In the genomic region with DNA sequence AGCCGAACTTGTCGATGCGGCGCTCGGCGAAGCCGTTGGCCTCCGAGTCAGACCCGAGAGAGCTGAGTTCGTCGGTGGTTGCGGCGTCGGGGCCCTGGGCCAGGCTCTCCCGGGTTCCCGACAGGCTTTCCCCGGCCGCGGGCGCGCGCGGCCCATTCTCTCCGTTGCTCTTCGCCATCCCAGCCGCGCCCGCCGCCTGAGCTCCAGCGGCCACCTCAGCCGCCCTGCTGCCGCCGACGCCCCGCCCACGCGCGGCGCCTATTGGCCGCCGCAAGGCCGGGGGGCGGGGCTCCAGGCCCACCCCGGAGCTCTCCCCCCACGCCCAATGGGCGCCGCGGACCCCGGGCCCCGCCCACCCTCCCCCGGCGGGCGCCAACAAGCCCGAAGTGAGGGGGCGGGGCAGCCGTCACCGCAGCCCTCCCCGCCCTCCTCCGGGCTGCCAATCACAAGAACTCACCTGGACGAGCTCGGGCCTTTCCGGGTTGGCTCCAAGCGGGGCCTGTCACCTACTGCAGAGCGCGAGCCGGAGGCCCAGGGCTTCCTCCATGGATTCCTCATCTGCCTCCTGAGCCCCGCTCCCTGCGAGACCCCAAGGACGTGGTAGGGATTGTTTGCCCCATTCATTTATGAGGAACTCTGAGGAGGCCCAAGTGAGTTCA, we compare ENCODE assay signal across 8 cellular contexts. TPM values are rescaled to one million over a fixed set of nuclear protein-coding genes. Genes with fewer than 3 reads are reported as not detected.
DNase-seq lines count a peak whose midpoint lies in the region; ATAC-seq and TF ChIP-seq lines count a peak whose summit lies in the region.

TBC1D10A (minus strand) TSS at position 238 of the 659 bp plus-strand sequence; CDS start at position 178, 60 bp downstream.

- H3K79me2 ChIP-seq in MM.1S (ENCODE audit: low read length), result peaks cover 26% of the 10 kb centered on the region
- no peaks in the 10 kb centered on the region for H3K79me2 ChIP-seq in neural cell (replicated peaks; ENCODE audit: insufficient read depth, low read length)

- H3K4me1 Mint-ChIP-seq in stimulated activated naive CD8-positive, alpha-beta T cell treated with anti-CD3 and anti-CD28 coated beads, Interleukin-15, amount 100 ng/mL, for 72 hours, result peaks cover 54% of the 10 kb centered on the region

- peaks cover 15% of the 10 kb centered on the region for H3F3A ChIP-seq in MM.1S (ENCODE audit: insufficient read depth, low read length)
- H3F3A ChIP-seq in neural cell (ENCODE audit: insufficient read depth, low read length, poor library complexity, severe bottlenecking), result no peaks in the 10 kb centered on the region

- H3K9ac ChIP-seq in ES-I3 (ENCODE audit: low read depth, low read length), result peak within 1 kb of the TSS; percentile 80
- H3K9ac ChIP-seq in MM.1S (ENCODE audit: low read length), result peak within 1 kb of the TSS; percentile 81
- H3K9ac ChIP-seq in neural cell (ENCODE audit: low read length), result peak within 1 kb of the TSS; percentile 84

- no peaks in the 10 kb centered on the region for H3K27me3 Mint-ChIP-seq in stimulated activated naive CD8-positive, alpha-beta T cell treated with anti-CD3 and anti-CD28 coated beads, Interleukin-15, amount 100 ng/mL, for 72 hours

- peak within 1 kb of the TSS; percentile 89 for H3K4me3 ChIP-seq in HAP-1
- H3K4me3 ChIP-seq in MM.1S (ENCODE audit: low read length), result peak within 1 kb of the TSS; percentile 93
- peak within 1 kb of the TSS; percentile 100 for H3K4me3 ChIP-seq in SJCRH30
- peak within 1 kb of the TSS; percentile 80 for H3K4me3 ChIP-seq in foreskin fibroblast (ENCODE audit: low read depth in 1 of 2, low read length in 2 of 2)
- peak within 1 kb of the TSS; percentile 92 for H3K4me3 ChIP-seq in neural cell (ENCODE audit: low read length)

- H3K27ac Mint-ChIP-seq in stimulated activated naive CD8-positive, alpha-beta T cell treated with anti-CD3 and anti-CD28 coated beads, Interleukin-15, amount 100 ng/mL, for 72 hours, result peak within 1 kb of the TSS; percentile 86 to 90

- H3K4me2 ChIP-seq in MM.1S (ENCODE audit: low read depth, low read length) (peak within 1 kb of the TSS; percentile 91), neural cell (ENCODE audit: low read length) (peak within 1 kb of the TSS; percentile 59)

- H3K36me3 ChIP-seq in ES-I3 (ENCODE audit: insufficient read depth, low read length) (peaks cover 4% of the 10 kb centered on the region; the same call in 1 of the 2 replicates), HAP-1 (replicated peaks) (peaks cover 5% of the 10 kb centered on the region; the same call in 1 of the 2 replicates), MM.1S (replicated peaks; ENCODE audit: insufficient read depth, low read length) (no peaks in the 10 kb centered on the region), SJCRH30 (peaks cover 12% of the 10 kb centered on the region), neural cell (ENCODE audit: insufficient read depth, low read length) (no peaks in the 10 kb centered on the region)

- TF ChIP-seq CTCF in MM.1S (IDR thresholded peaks at IDR 0.05; ENCODE audit: low read length) (no peak), foreskin fibroblast (IDR thresholded peaks at IDR 0.05; ENCODE audit: low read depth, low read length) (no peak), neural cell (IDR thresholded peaks at IDR 0.05; ENCODE audit: poor library complexity, severe bottlenecking) (no peak)

- H3K9me2 ChIP-seq in MM.1S (replicated peaks; ENCODE audit: insufficient read depth, low read length) (no peaks in the 10 kb centered on the region), neural cell (ENCODE audit: insufficient read depth, low read length) (no peaks in the 10 kb centered on the region)

- ATAC-seq in stimulated activated naive CD8-positive, alpha-beta T cell treated with anti-CD3 and anti-CD28 coated beads, Interleukin-15, amount 100 ng/mL, for 72 hours, result peak; percentile 93

- peak; percentile 42 for TF ChIP-seq RAD21 in neural cell (conservative IDR thresholded peaks at IDR 0.05)

- no peaks in the 10 kb centered on the region for H3K9me3 Mint-ChIP-seq in stimulated activated naive CD8-positive, alpha-beta T cell treated with anti-CD3 and anti-CD28 coated beads, Interleukin-15, amount 100 ng/mL, for 72 hours

- peak; percentile 92 to 94 for DNase-seq in HAP-1 (ENCODE audit: low spot score in 2 of 2)
- peak; percentile 95 for DNase-seq in MM.1S
- peak; percentile 80 to 87 for DNase-seq in SJCRH30
- peak; percentile 94 for DNase-seq in activated gamma-delta T cell treated with Interleukin-2 at 50 U/mL for 16 hours
- DNase-seq in foreskin fibroblast, result peak; percentile 90 to 96
- peak; percentile 91 to 94 for DNase-seq in stimulated activated naive CD8-positive, alpha-beta T cell treated with anti-CD3 and anti-CD28 coated beads, Interleukin-15, amount 100 ng/mL, for 72 hours

- H3K4me3 Mint-ChIP-seq in stimulated activated naive CD8-positive, alpha-beta T cell treated with anti-CD3 and anti-CD28 coated beads, Interleukin-15, amount 100 ng/mL, for 72 hours, result peak within 1 kb of the TSS; percentile 94

- H3K9me3 ChIP-seq in ES-I3 (ENCODE audit: control insufficient read depth, insufficient read depth, low read length) (no peaks in the 10 kb centered on the region), HAP-1 (no peaks in the 10 kb centered on the region), MM.1S (replicated peaks; ENCODE audit: insufficient read depth, low read length) (no peaks in the 10 kb centered on the region), SJCRH30 (replicated peaks) (no peaks in the 10 kb centered on the region), neural cell (ENCODE audit: low read length) (no peaks in the 10 kb centered on the region)

- in situ Hi-C loops in HAP-1 (cut with MboI; ENCODE audit: low sequenced_read_pairs), result no loop called here

- peaks cover 20% of the 10 kb centered on the region for H3K4me1 ChIP-seq in ES-I3 (ENCODE audit: insufficient read depth, low read length)
- H3K4me1 ChIP-seq in HAP-1, result peaks cover 10% of the 10 kb centered on the region
- H3K4me1 ChIP-seq in MM.1S (ENCODE audit: low read length), result peaks cover 32% of the 10 kb centered on the region
- peaks cover 17% of the 10 kb centered on the region for H3K4me1 ChIP-seq in SJCRH30

- no peak for TF ChIP-seq EP300 in neural cell (conservative IDR thresholded peaks at IDR 0.05; ENCODE audit: poor library complexity, severe bottlenecking)

- H3K27ac ChIP-seq in MM.1S (ENCODE audit: low read length), result peak within 1 kb of the TSS; percentile 49; the same call in 1 of the 2 replicates
- H3K27ac ChIP-seq in SJCRH30, result peak within 1 kb of the TSS; percentile 65
- peak within 1 kb of the TSS; percentile 55 for H3K27ac ChIP-seq in neural cell (ENCODE audit: low read length)

- H2AFZ ChIP-seq in MM.1S (ENCODE audit: low read length) (peak within 1 kb of the TSS; percentile 84), neural cell (ENCODE audit: low read depth, low read length) (peak within 1 kb of the TSS; percentile 88)

- H4K20me1 ChIP-seq in MM.1S (ENCODE audit: insufficient read depth, low read length) (no peaks in the 10 kb centered on the region), neural cell (ENCODE audit: insufficient read depth) (no peaks in the 10 kb centered on the region)

- H3K27me3 ChIP-seq in HAP-1 (ENCODE audit: low read depth), result no peaks in the 10 kb centered on the region
- no peaks in the 10 kb centered on the region for H3K27me3 ChIP-seq in MM.1S (replicated peaks; ENCODE audit: insufficient read depth, low read length)
- no peaks in the 10 kb centered on the region for H3K27me3 ChIP-seq in SJCRH30
- no peaks in the 10 kb centered on the region for H3K27me3 ChIP-seq in neural cell (ENCODE audit: insufficient read depth, low read depth, low read length)

TF ChIP-seq in neural cell, 6 proteins besides CTCF, POLR2A, EP300 and RAD21:
- TF ChIP-seq MXI1 (conservative IDR thresholded peaks at IDR 0.05; ENCODE audit: poor library complexity, severe bottlenecking) (peak; percentile 69), TAF1 (IDR thresholded peaks at IDR 0.05; ENCODE audit: low read depth) (peak; percentile 23), POLR2AphosphoS5 (IDR thresholded peaks at IDR 0.05) (peak; percentile 83), EZH2 (IDR thresholded peaks at IDR 0.05; ENCODE audit: borderline replicate concordance, insufficient read depth, low read length, poor library complexity, severe bottlenecking) (no peak), SMC3 (conservative IDR thresholded peaks at IDR 0.05; ENCODE audit: poor library complexity) (peak; percentile 3)
- TF ChIP-seq, protein P1, sequence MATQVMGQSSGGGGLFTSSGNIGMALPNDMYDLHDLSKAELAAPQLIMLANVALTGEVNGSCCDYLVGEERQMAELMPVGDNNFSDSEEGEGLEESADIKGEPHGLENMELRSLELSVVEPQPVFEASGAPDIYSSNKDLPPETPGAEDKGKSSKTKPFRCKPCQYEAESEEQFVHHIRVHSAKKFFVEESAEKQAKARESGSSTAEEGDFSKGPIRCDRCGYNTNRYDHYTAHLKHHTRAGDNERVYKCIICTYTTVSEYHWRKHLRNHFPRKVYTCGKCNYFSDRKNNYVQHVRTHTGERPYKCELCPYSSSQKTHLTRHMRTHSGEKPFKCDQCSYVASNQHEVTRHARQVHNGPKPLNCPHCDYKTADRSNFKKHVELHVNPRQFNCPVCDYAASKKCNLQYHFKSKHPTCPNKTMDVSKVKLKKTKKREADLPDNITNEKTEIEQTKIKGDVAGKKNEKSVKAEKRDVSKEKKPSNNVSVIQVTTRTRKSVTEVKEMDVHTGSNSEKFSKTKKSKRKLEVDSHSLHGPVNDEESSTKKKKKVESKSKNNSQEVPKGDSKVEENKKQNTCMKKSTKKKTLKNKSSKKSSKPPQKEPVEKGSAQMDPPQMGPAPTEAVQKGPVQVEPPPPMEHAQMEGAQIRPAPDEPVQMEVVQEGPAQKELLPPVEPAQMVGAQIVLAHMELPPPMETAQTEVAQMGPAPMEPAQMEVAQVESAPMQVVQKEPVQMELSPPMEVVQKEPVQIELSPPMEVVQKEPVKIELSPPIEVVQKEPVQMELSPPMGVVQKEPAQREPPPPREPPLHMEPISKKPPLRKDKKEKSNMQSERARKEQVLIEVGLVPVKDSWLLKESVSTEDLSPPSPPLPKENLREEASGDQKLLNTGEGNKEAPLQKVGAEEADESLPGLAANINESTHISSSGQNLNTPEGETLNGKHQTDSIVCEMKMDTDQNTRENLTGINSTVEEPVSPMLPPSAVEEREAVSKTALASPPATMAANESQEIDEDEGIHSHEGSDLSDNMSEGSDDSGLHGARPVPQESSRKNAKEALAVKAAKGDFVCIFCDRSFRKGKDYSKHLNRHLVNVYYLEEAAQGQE (IDR thresholded peaks at IDR 0.05; ENCODE audit: borderline replicate concordance), result peak; percentile 43

RNA-seq across cellular contexts. Expression of gene TBC1D10A, which starts in this region (rescaled TPM):
- 4.8 and 5.8 TPM in 2 replicates for total RNA-seq in SJCRH30 (2014; rRNA removed; shearing (Covaris generic))
- 11.9 and 22.0 TPM in 2 replicates for polyA plus RNA-seq in neural cell
- polyA minus RNA-seq in neural cell, result 8.8 and 10.5 TPM in 2 replicates

Comparison
In these comparisons a context has a peak if more than half of its experiments do, and no peak if none do; other contexts are left out.
1. Peak in every context shown above with its lines: DNase-seq, ATAC-seq, H3K4me3 ChIP-seq and H3K27ac ChIP-seq.